ENCODE assay signal across 1 cellular context in genomic region chr16:28491080-28491969, GRCh38.
TF ChIP-seq lines count a peak whose summit lies in the region.

No MANE protein-coding gene starts in this region.

TF ChIP-seq in HepG2, 621 proteins besides CTCF, POLR2A, EP300 and RAD21 (continued from another document and continues in another):
- TF ChIP-seq PRDM4 (CRISPR knock-in tag; IDR thresholded peaks at IDR 0.05; ENCODE audit: borderline replicate concordance) (no peak), ZNF720 (CRISPR knock-in tag; IDR thresholded peaks at IDR 0.05) (no peak), SETDB1 (CRISPR knock-in tag; IDR thresholded peaks at IDR 0.05; ENCODE audit: borderline replicate concordance) (no peak), BCL3 (CRISPR knock-in tag; IDR thresholded peaks at IDR 0.05) (peak; percentile 16; the same call in 1 of the 2 replicates), ZBTB7A (CRISPR knock-in tag; IDR thresholded peaks at IDR 0.05) (peak; percentile 94), FOXJ3 (CRISPR knock-in tag; IDR thresholded peaks at IDR 0.05; ENCODE audit: borderline replicate concordance) (peak; percentile 23; the same call in 1 of the 2 replicates), IKZF5 (CRISPR knock-in tag; IDR thresholded peaks at IDR 0.05) (no peak), ZSCAN9 (CRISPR knock-in tag; IDR thresholded peaks at IDR 0.05; ENCODE audit: borderline replicate concordance) (no peak), HOXD1 (CRISPR knock-in tag; IDR thresholded peaks at IDR 0.05) (no peak), ZFX (CRISPR knock-in tag; IDR thresholded peaks at IDR 0.05; ENCODE audit: low read depth) (no peak), XBP1 (CRISPR knock-in tag; IDR thresholded peaks at IDR 0.05) (no peak), ZNF800 (CRISPR knock-in tag; IDR thresholded peaks at IDR 0.05) (no peak), PCBP1 (IDR thresholded peaks at IDR 0.05; ENCODE audit: borderline replicate concordance, low read depth, low read length) (no peak), HIC2 (CRISPR knock-in tag; IDR thresholded peaks at IDR 0.05; ENCODE audit: low read depth) (peak; percentile 25; the same call in 1 of the 2 replicates), ZFP37 (CRISPR knock-in tag; IDR thresholded peaks at IDR 0.05; ENCODE audit: borderline replicate concordance) (0 out of 2 replicates have a peak, but pooled peaks have one; percentile 56), NKX3-1 (CRISPR knock-in tag; IDR thresholded peaks at IDR 0.05) (no peak; the same call in 1 of the 2 replicates), PBX2 (CRISPR knock-in tag; IDR thresholded peaks at IDR 0.05) (no peak), ZBTB1 (CRISPR knock-in tag; IDR thresholded peaks at IDR 0.05; ENCODE audit: borderline replicate concordance) (no peak), ZNF556 (CRISPR knock-in tag; IDR thresholded peaks at IDR 0.05; ENCODE audit: borderline replicate concordance) (no peak; the same call in 1 of the 2 replicates), CCDC6 (CRISPR knock-in tag; IDR thresholded peaks at IDR 0.05) (no peak), ZNF777 (CRISPR knock-in tag; IDR thresholded peaks at IDR 0.05) (peak; percentile 99), ZNF563 (CRISPR knock-in tag; IDR thresholded peaks at IDR 0.05) (0 out of 2 replicates have a peak, but pooled peaks have one; percentile 71), MXD3 (CRISPR knock-in tag; IDR thresholded peaks at IDR 0.05) (no peak), ZNF598 (CRISPR knock-in tag; IDR thresholded peaks at IDR 0.05; ENCODE audit: borderline replicate concordance) (peak; percentile 70; the same call in 1 of the 2 replicates), HNF1B (CRISPR knock-in tag; IDR thresholded peaks at IDR 0.05) (peak; percentile 29; the same call in 1 of the 2 replicates), ZBTB37 (CRISPR knock-in tag; IDR thresholded peaks at IDR 0.05) (peak; percentile 64; the same call in 1 of the 2 replicates), ZNF703 (CRISPR knock-in tag; IDR thresholded peaks at IDR 0.05; ENCODE audit: borderline replicate concordance) (no peak), REST (IDR thresholded peaks at IDR 0.05; ENCODE audit: borderline replicate concordance in 1 of 2, low read depth in 1 of 2, low read length in 2 of 2) (no peak), ATF7 (IDR thresholded peaks at IDR 0.05) (no peak), ATF7 (CRISPR knock-in tag; IDR thresholded peaks at IDR 0.05) (peak; percentile 67; the same call in 1 of the 2 replicates), PRMT3 (CRISPR knock-in tag; IDR thresholded peaks at IDR 0.05; ENCODE audit: borderline replicate concordance, low read depth) (no peak), DDIT3 (CRISPR knock-in tag; IDR thresholded peaks at IDR 0.05) (no peak), GFI1 (CRISPR knock-in tag; IDR thresholded peaks at IDR 0.05; ENCODE audit: borderline replicate concordance) (0 out of 2 replicates have a peak, but pooled peaks have one; percentile 41)
